ENCODE assay signal across 8 cellular contexts in genomic region chr7:39746162-39746782, GRCh38.
DNase-seq lines count a peak whose midpoint lies in the region; FAIRE-seq and TF ChIP-seq lines count a peak whose summit lies in the region.

No MANE protein-coding gene starts in this region.

- H2AFZ ChIP-seq in neural progenitor cell (replicated peaks), result no peak overlapping the region

- H3K9me3 Mint-ChIP-seq in activated T-cell treated with anti-CD3 and anti-CD28 coated beads, Interleukin-2, amount 50 U/mL, for 24 hours, result no peaks in the 10 kb centered on the region
- H3K9me3 Mint-ChIP-seq in neural progenitor cell, result no peaks in the 10 kb centered on the region
- H3K9me3 Mint-ChIP-seq in type B pancreatic cell, result no peaks in the 10 kb centered on the region

- no peak for TF ChIP-seq POLR2A in GM12892 (IDR thresholded peaks at IDR 0.05; ENCODE audit: low read depth, low read length)

- H3K4me3 ChIP-seq in fibroblast of mammary gland (ENCODE audit: control insufficient read depth, low read depth, low read length) (no peak overlapping the region), neural progenitor cell (no peak overlapping the region)

- TF ChIP-seq CTCF in fibroblast of mammary gland (conservative IDR thresholded peaks at IDR 0.05; ENCODE audit: control insufficient read depth, insufficient read depth, low read depth, low read length) (peak; percentile 87), neural progenitor cell (IDR thresholded peaks at IDR 0.05) (peak; percentile 86), type B pancreatic cell (conservative IDR thresholded peaks at IDR 0.05) (peak; percentile 88)

- H3K4me1 Mint-ChIP-seq in activated T-cell treated with anti-CD3 and anti-CD28 coated beads, Interleukin-2, amount 50 U/mL, for 24 hours (ENCODE audit: low read depth), result peaks cover 16% of the 10 kb centered on the region
- H3K4me1 Mint-ChIP-seq in neural progenitor cell (peaks cover 6% of the 10 kb centered on the region), type B pancreatic cell (ENCODE audit: unreplicated experiment) (peaks cover 17% of the 10 kb centered on the region)

- no peak overlapping the region for H3K9ac ChIP-seq in neural progenitor cell

- peaks cover 6% of the 10 kb centered on the region for H3K36me3 Mint-ChIP-seq in activated T-cell treated with anti-CD3 and anti-CD28 coated beads, Interleukin-2, amount 50 U/mL, for 24 hours (ENCODE audit: low read depth)
- H3K36me3 Mint-ChIP-seq in neural progenitor cell (peaks cover 4% of the 10 kb centered on the region), type B pancreatic cell (peaks cover 5% of the 10 kb centered on the region)

- no peak overlapping the region for H3K4me2 ChIP-seq in neural progenitor cell

- DNase-seq in GM12892 (ENCODE audit: insufficient read length) (peak; percentile 38), KBM-7 (peak; percentile 82), OCI-M1 (lab: John Stamatoyannopoulos, UW) (peak; percentile 73), fibroblast of mammary gland (ENCODE audit: low read depth) (peak; percentile 87), neural progenitor cell (ENCODE audit: low spot score) (peak; percentile 83), type B pancreatic cell (ENCODE audit: extremely low spot score, unreplicated experiment) (peak; percentile 75)
- DNase-seq in activated T-cell treated with anti-CD3 and anti-CD28 coated beads, Interleukin-2, amount 50 U/mL, for 24 hours, result peak; percentile 61

- peak overlapping the region; percentile 58 for H3K27ac Mint-ChIP-seq in activated T-cell treated with anti-CD3 and anti-CD28 coated beads, Interleukin-2, amount 50 U/mL, for 24 hours
- H3K27ac Mint-ChIP-seq in neural progenitor cell (no peak overlapping the region), type B pancreatic cell (no peak overlapping the region)

- in situ Hi-C loops in KBM-7 (cut with MboI; ENCODE audit: low pct_unique_long_range_greater_than_20kb, low sequenced_read_pairs), result loop anchor here (25.0 kb wide), 1 partner anchor 159 kb away; no protein-coding TSS in a partner anchor

- peaks cover 5% of the 10 kb centered on the region for H3K4me1 ChIP-seq in neural progenitor cell

- no peak overlapping the region for H3K27ac ChIP-seq in neural progenitor cell

- H3K27me3 Mint-ChIP-seq in activated T-cell treated with anti-CD3 and anti-CD28 coated beads, Interleukin-2, amount 50 U/mL, for 24 hours, result no peaks in the 10 kb centered on the region
- H3K27me3 Mint-ChIP-seq in neural progenitor cell (ENCODE audit: insufficient read depth, low read depth), result peaks cover 6% of the 10 kb centered on the region
- H3K27me3 Mint-ChIP-seq in type B pancreatic cell, result no peaks in the 10 kb centered on the region

- no peaks in the 10 kb centered on the region for H3F3A ChIP-seq in neural progenitor cell (ENCODE audit: low read depth)

- no peaks in the 10 kb centered on the region for H4K20me1 ChIP-seq in neural progenitor cell (ENCODE audit: low read depth)

- H3K27me3 ChIP-seq in neural progenitor cell, result no peaks in the 10 kb centered on the region

- H3K9me3 ChIP-seq in neural progenitor cell (ENCODE audit: low read depth), result no peaks in the 10 kb centered on the region

- no peaks in the 10 kb centered on the region for H3K36me3 ChIP-seq in neural progenitor cell

- H3K4me3 Mint-ChIP-seq in activated T-cell treated with anti-CD3 and anti-CD28 coated beads, Interleukin-2, amount 50 U/mL, for 24 hours, result no peak overlapping the region
- H3K4me3 Mint-ChIP-seq in neural progenitor cell, result no peak overlapping the region
- no peak overlapping the region for H3K4me3 Mint-ChIP-seq in type B pancreatic cell

- FAIRE-seq in A204.1 (lab: Jason Lieb, UNC), result peak; percentile 66
- FAIRE-seq in GM12892 (lab: Jason Lieb, UNC), result no peak

- H3K79me2 ChIP-seq in neural progenitor cell (ENCODE audit: low read depth), result no peaks in the 10 kb centered on the region
